1 cellular context compared by ENCODE assay signal in the genomic region with DNA sequence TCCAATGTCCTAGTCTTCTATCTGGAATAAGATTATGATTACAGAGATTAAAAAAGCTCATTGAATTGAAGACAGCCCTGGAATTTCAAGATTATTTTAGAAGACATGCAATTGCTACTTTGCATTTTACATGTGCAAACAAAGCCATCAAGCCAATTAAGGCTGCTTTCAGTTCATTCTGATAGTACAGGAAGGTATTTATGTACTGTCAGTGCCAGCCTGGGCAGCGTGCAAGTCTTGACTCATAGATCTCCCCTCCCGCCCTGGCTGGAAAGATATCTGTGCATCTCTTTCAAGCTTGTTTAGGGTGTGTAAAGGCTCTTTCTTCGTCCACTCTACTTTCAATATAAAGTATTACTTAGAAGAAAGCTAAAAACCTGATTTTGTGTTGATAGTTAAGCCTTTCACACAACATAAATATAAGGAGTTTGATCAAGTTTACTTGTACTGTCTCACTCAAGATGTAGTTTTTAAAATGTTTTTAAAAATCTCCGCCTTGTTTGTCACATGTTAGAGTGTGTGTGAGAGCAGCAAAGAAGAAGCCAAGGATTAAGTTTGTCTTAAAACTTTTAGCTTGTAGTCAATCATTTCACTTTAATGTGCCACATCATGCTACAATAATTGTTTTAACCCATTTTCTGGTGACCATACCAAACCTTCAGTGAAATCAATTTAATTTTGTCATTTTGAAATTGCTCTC.
TF ChIP-seq lines count a peak whose summit lies in the region.

No MANE protein-coding gene starts in this region.

TF ChIP-seq in GM12878, 131 proteins besides CTCF, POLR2A, EP300 and RAD21 (continued from another document):
- peak in 1 of 2 experiments; percentile 20; a peak in 1 of 4 replicates for TF ChIP-seq BHLHE40 (IDR thresholded peaks at IDR 0.05; ENCODE audit: borderline replicate concordance in 1 of 2, low read depth in 2 of 2, low read length in 1 of 2)
